Comparison of ENCODE assay signal across 5 cellular contexts in the genomic region with DNA sequence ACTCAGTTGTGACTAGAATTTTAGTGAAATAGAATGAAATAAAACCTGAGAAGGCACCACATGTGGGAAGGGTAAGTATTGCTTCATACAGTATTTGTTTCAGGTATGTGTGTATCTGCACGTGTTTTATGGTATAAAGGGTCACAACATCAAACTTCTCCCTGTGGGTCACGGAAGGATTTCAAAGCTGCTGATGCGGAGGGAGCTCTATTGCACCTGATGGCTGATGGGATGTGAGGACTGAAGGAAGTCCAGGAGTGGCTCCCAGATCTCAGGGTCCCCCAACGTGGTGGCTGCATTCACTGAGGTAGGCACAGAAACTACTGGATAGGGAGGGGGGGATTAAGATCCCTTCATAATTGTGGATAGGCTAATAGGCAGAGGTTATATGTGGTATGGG.
"Had no signal": no experiment of that assay in that cellular context is flagged by ENCODE, and none has a peak within 500 bp of the region (broad histone marks: within the 10 kb centered on the region; RNA-seq: fewer than 3 reads in every experiment).

No MANE protein-coding gene starts in this region.

- H3K4me2 ChIP-seq: GM23338 had no signal

- H3K27me3 Mint-ChIP-seq: IgD-negative memory B cell had no signal

- H2AFZ ChIP-seq: GM23338 had no signal

- H3K4me3 Mint-ChIP-seq: GM23338, H9, IgD-negative memory B cell had no signal

- ATAC-seq: GM23338 had no signal

- DNase-seq: H9, HCEC 1CT had no signal

- H3K4me3 ChIP-seq: GM23338 had no signal

- H3K27ac Mint-ChIP-seq: GM23338, H9, IgD-negative memory B cell had no signal

- H3K4me1 Mint-ChIP-seq: GM23338, H9 had no signal

- H3K27ac ChIP-seq: HL-60 had no signal
